ENCODE assay signal across 15 cellular contexts in the genomic region with DNA sequence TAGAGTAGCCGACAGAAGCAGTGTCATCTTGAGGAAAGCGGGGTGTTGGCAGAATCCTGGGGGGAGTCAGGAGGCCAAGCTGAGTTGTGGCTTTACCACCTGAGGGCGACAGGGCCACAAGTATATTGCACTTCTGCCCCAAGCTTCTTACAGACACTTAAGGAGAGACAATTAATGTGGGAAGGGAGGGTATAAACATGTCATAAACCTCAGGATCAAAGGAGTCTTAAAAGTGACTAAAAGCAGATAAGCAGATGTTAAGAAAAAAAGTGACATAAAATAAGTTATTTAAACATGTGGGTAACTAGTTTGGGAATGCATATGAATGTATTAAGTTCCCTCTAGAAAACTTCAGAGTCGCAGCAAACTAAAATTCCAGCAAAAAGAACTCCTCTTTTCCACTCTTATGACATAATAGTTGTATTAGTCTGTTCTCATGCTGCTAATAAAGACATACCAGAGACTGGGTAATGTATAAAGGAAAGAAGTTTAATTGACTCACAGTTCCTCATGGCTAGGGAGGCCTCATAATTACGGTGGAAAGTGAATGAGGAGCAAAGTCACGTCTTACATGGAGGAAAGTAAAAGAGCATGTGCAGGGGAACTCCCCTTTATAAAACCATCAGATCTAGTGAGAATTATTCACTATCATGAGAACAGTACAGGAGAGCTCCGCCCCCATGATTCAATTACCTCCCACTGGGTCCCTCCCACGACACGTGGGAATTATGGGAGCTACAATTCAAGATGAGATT.
DNase-seq lines count a peak whose midpoint lies in the region; ATAC-seq, FAIRE-seq and TF ChIP-seq lines count a peak whose summit lies in the region.
"Had no signal": no experiment of that assay in that cellular context is flagged by ENCODE, and none has a peak within 500 bp of the region (broad histone marks: within the 10 kb centered on the region; RNA-seq: fewer than 3 reads in every experiment).

No MANE protein-coding gene starts in this region.

- H3K14ac ChIP-seq in mesenchymal stem cell (ENCODE audit: low read length in 2 of 2) = no peak overlapping the region

- TF ChIP-seq POLR2A in K562 (conservative IDR thresholded peaks at IDR 0.05) = no peak

- H3K27ac ChIP-seq in right cardiac atrium (ENCODE audit: low read length) = peak overlapping the region; percentile 97
- H3K27ac ChIP-seq in K562 (ENCODE audit: extremely low read depth, low read depth, low read length) = peak overlapping the region; percentile 85
- H3K27ac ChIP-seq in mesenchymal stem cell (ENCODE audit: low read length, poor library complexity, severe bottlenecking) = no peak overlapping the region
- no peak overlapping the region for H3K27ac ChIP-seq in upper lobe of right lung

- BruUV-seq in K562 (replicated peaks; lab: Mats Ljungman, UMichigan) = no TSS peak

- no peak overlapping the region for H2BK120ac ChIP-seq in mesenchymal stem cell (ENCODE audit: low read depth, low read length)

- no peak overlapping the region for H2BK5ac ChIP-seq in mesenchymal stem cell (ENCODE audit: low read depth, low read length, poor library complexity, severe bottlenecking)

- POLR2A ChIA-PET in K562 (lab: Yijun Ruan, JAX) = interaction anchor here (1.0 to 1.2 kb wide), 3 partner anchors 9 to 42 kb away, joined by 3 to 5 read pairs (median 4); no protein-coding TSS in a partner anchor

- H3K4me2 ChIP-seq in K562 (ENCODE audit: insufficient read depth, low read length) (peak overlapping the region; percentile 76), mesenchymal stem cell (ENCODE audit: low read length, poor library complexity, severe bottlenecking) (no peak overlapping the region)

- H3K4me3 ChIP-seq in right cardiac atrium (ENCODE audit: low read length) (no peak overlapping the region), K562 (peak overlapping the region; percentile 1; the same call in 1 of the 2 replicates), mesenchymal stem cell (ENCODE audit: insufficient read depth in 1 of 2, low read depth in 1 of 2, low read length in 2 of 2) (no peak overlapping the region), upper lobe of right lung (no peak overlapping the region)

- no peak overlapping the region for H2AK5ac ChIP-seq in mesenchymal stem cell (ENCODE audit: low read length, severe bottlenecking)

- H3K79me1 ChIP-seq in mesenchymal stem cell (replicated peaks; ENCODE audit: low read length, poor library complexity, severe bottlenecking) = peaks cover 8% of the 10 kb centered on the region

- in situ Hi-C loops in K562 (cut with MboI) = no loop called here

- H2BK12ac ChIP-seq in mesenchymal stem cell (ENCODE audit: low read length in 2 of 2) = no peak overlapping the region

- no peak for TF ChIP-seq EP300 in K562 (IDR thresholded peaks at IDR 0.05; ENCODE audit: low read length)

- H3K36me3 ChIP-seq in K562 (ENCODE audit: control insufficient read depth, insufficient read depth, low read length) (peaks cover 82% of the 10 kb centered on the region), mesenchymal stem cell (ENCODE audit: control insufficient read depth in 1 of 2, insufficient read depth in 2 of 2, low read depth in 1 of 2, low read length in 2 of 2) (peaks cover 25 to 100% of the 10 kb centered on the region in 2 experiments), upper lobe of right lung (peaks cover 100% of the 10 kb centered on the region)

- H3K9ac ChIP-seq in K562 (ENCODE audit: insufficient read depth in 1 of 2, low read depth in 2 of 2, low read length in 2 of 2) = peak overlapping the region; percentile 60 to 66; a peak in 3 of 4 replicates
- no peak overlapping the region for H3K9ac ChIP-seq in mesenchymal stem cell (ENCODE audit: low read length)

- no peaks in the 10 kb centered on the region for H3K27me3 ChIP-seq in right cardiac atrium (ENCODE audit: control insufficient read depth, insufficient read depth)
- H3K27me3 ChIP-seq in K562 (ENCODE audit: control insufficient read depth in 2 of 2, insufficient read depth in 2 of 2, low read length in 2 of 2) = no peaks in the 10 kb centered on the region
- H3K27me3 ChIP-seq in mesenchymal stem cell (ENCODE audit: control insufficient read depth in 1 of 2, insufficient read depth in 1 of 2, low read length in 2 of 2) = no peaks in the 10 kb centered on the region
- no peaks in the 10 kb centered on the region for H3K27me3 ChIP-seq in upper lobe of right lung

- H2AFZ ChIP-seq in K562 (ENCODE audit: low read depth, low read length) = peak overlapping the region; percentile 73; the same call in 1 of the 2 replicates
- H2AFZ ChIP-seq in mesenchymal stem cell (ENCODE audit: low read depth, low read length) = no peak overlapping the region

- ATAC-seq in right cardiac atrium = no peak
- ATAC-seq in Right ventricle myocardium superior (ENCODE audit: poor library complexity) = no peak
- peak; percentile 2; the same call in 1 of the 3 replicates for ATAC-seq in K562
- ATAC-seq in upper lobe of right lung = peak; percentile 15
- ATAC-seq in HG03097 (IDR thresholded peaks at IDR 0.05; ENCODE audit: low FRiP score, unreplicated experiment) = no peak
- ATAC-seq in HG02970 (IDR thresholded peaks at IDR 0.05; ENCODE audit: low FRiP score, unreplicated experiment) = no peak

- peak overlapping the region; percentile 19 for H4K8ac ChIP-seq in mesenchymal stem cell (ENCODE audit: low read length)

- H3K4ac ChIP-seq in mesenchymal stem cell (ENCODE audit: low read depth in 1 of 2, low read length in 2 of 2) = no peak overlapping the region

- H3K18ac ChIP-seq in mesenchymal stem cell (ENCODE audit: low read depth in 1 of 2, low read length in 2 of 2) = peak overlapping the region in 1 of 2 experiments; percentile 54

- H3K79me2 ChIP-seq in K562 (ENCODE audit: control insufficient read depth, insufficient read depth, low read length) = peaks cover 11% of the 10 kb centered on the region; the same call in 2 of the 3 replicates

- 84% methylated on average over 9 of the region's 9 CpGs for WGBS in right cardiac atrium
- 81% methylated on average over 9 of the region's 9 CpGs for WGBS in K562 (ENCODE audit: insufficient coverage, low coverage, missing lambda C conversion rate)
- WGBS in mesenchymal stem cell = 96% methylated on average over 3 of the region's 9 CpGs

- FAIRE-seq in K562 (lab: Jason Lieb, UNC) = no peak
- FAIRE-seq: urothelium cell line had no signal

- H3K9me3 ChIP-seq in right cardiac atrium (ENCODE audit: control insufficient read depth, low read length) (no peaks in the 10 kb centered on the region), K562 (replicated peaks; ENCODE audit: control insufficient read depth, insufficient read depth, low read depth, low read length) (peaks cover 2% of the 10 kb centered on the region; the same call in 1 of the 2 replicates), mesenchymal stem cell (ENCODE audit: control insufficient read depth, low read length) (no peaks in the 10 kb centered on the region), upper lobe of right lung (no peaks in the 10 kb centered on the region)

- CTCF ChIA-PET in K562 (lab: Yijun Ruan, JAX; ENCODE audit: low intra/inter-chr PET ratio) = no interaction called here

- intact Hi-C loops in right cardiac atrium (cut with DNase I) (loop anchor here in 2 of 4 donors (10.0 kb wide), 1 partner anchor 129 kb away; no protein-coding TSS in a partner anchor), Right ventricle myocardium superior (cut with DNase I) (loop anchor here (5.0 to 10.0 kb wide), 2 partner anchors 37 to 129 kb away; no protein-coding TSS in a partner anchor), K562 (cut with micrococcal nuclease) (loop anchor here (2.0 to 5.0 kb wide), 2 partner anchors 27 to 132 kb away; no protein-coding TSS in a partner anchor), upper lobe of right lung (cut with DNase I) (no loop called here)

- TF ChIP-seq RAD21 in K562 (CRISPR knock-in tag; conservative IDR thresholded peaks at IDR 0.05 in 1 of 2, IDR thresholded peaks at IDR 0.05 in 1 of 2) = no peak

- no peaks in the 10 kb centered on the region for H3K9me1 ChIP-seq in K562 (ENCODE audit: control insufficient read depth, insufficient read depth, low read length)

- no peak overlapping the region for H3K23ac ChIP-seq in mesenchymal stem cell (ENCODE audit: low read length in 2 of 2)

- no peak; a peak in 1 of 6 replicates for TF ChIP-seq CTCF in K562 (IDR thresholded peaks at IDR 0.05 in 2 of 3, conservative IDR thresholded peaks at IDR 0.05 in 1 of 3; ENCODE audit: insufficient read depth in 2 of 3, low read depth in 1 of 3, low read length in 3 of 3)
- no peak for TF ChIP-seq CTCF in upper lobe of right lung (IDR thresholded peaks at IDR 0.05)
- TF ChIP-seq CTCF in GM20000 (IDR thresholded peaks at IDR 0.05; ENCODE audit: extremely low read depth, missing control alignments) = no peak

- no peak overlapping the region for H2BK15ac ChIP-seq in mesenchymal stem cell (ENCODE audit: low read depth, poor library complexity, severe bottlenecking)

- H4K20me1 ChIP-seq in K562 (replicated peaks; ENCODE audit: control insufficient read depth, insufficient read depth, low read length) = no peaks in the 10 kb centered on the region

- DNase-seq in right cardiac atrium = no peak
- no peak for DNase-seq in Right ventricle myocardium superior
- DNase-seq in K562 (ENCODE audit: extremely low read depth in 1 of 4, low spot score in 3 of 4) = no peak
- DNase-seq in mesenchymal stem cell = no peak
- no peak for DNase-seq in upper lobe of right lung
- DNase-seq in GM20000 (ENCODE audit: low spot score) = no peak
- DNase-seq: activated effector memory CD4-positive, alpha-beta T cell treated with Interleukin-2 at 50 U/mL for 16 hours; cortex of kidney; GF-D8; NCI-H1105; NCI-H524; WERI-Rb-1 had no signal

- no peak overlapping the region for H4K91ac ChIP-seq in mesenchymal stem cell (ENCODE audit: low read length)

- H3K4me1 ChIP-seq in right cardiac atrium (ENCODE audit: control insufficient read depth, insufficient read depth, low read length) (peaks cover 6% of the 10 kb centered on the region), K562 (replicated peaks in 1 of 2; ENCODE audit: control insufficient read depth in 2 of 2, insufficient read depth in 2 of 2, low read length in 2 of 2) (peaks cover 10 to 44% of the 10 kb centered on the region in 2 experiments), mesenchymal stem cell (ENCODE audit: control insufficient read depth, insufficient read depth, low read depth, low read length) (peaks cover 4% of the 10 kb centered on the region), upper lobe of right lung (peaks cover 10% of the 10 kb centered on the region)

Comparison
In these comparisons a context has a peak if more than half of its experiments do, and no peak if none do; other contexts are left out.
1. ATAC-seq: peak in K562 (single experiment) and upper lobe of right lung (single experiment); none in right cardiac atrium (0 of 2), Right ventricle myocardium superior (single experiment), HG03097 (single experiment) and HG02970 (single experiment).
2. H3K27ac ChIP-seq: peak in right cardiac atrium (single experiment) and K562 (single experiment); none in mesenchymal stem cell (single experiment) and upper lobe of right lung (single experiment).